Comparison of ENCODE assay signal across 18 cellular contexts in the genomic region with DNA sequence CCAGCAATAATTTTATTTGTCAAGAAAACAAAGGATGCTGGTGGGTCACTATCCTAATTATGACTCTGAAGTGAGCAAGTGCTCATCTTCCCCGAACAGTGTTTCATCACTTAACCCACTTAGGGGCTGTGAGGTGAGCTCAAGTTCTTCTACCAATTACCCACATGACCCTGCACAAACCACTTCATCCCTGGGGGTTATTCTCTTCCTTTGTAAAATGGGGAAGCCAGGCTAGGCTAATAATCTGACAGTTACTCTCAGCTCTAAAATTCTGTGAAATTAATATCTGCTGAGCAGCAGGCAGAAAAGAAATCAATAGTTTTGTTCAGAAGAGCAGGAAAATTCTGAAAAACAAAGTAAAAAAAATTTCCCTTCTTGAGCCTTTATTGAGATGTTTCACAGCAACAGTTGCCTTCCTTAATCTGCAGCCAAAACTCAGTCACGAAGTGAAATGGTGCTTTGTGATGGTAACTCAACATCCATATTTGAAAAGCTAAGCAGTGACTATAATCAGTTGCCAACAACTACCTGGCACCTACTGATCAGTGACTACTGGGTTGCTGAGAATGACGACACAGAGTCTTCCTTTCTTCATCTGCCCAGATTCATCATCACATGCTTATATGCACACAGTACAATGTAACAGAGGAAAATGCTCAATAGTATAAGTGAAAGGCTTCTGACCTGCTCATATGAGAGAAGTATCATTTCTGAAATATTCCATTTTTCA. TPM values are rescaled to one million over a fixed set of nuclear protein-coding genes. Genes with fewer than 3 reads are reported as not detected.
DNase-seq lines count a peak whose midpoint lies in the region; ATAC-seq and TF ChIP-seq lines count a peak whose summit lies in the region.
"Had no signal": no experiment of that assay in that cellular context is flagged by ENCODE, and none has a peak within 500 bp of the region (broad histone marks: within the 10 kb centered on the region; RNA-seq: fewer than 3 reads in every experiment).

No MANE protein-coding gene starts in this region.

- no peaks in the 10 kb centered on the region for H3K27me3 ChIP-seq in left ventricle myocardium inferior (ENCODE audit: low read depth)
- no peaks in the 10 kb centered on the region for H3K27me3 ChIP-seq in right atrium auricular region
- no peaks in the 10 kb centered on the region for H3K27me3 ChIP-seq in Loucy (ENCODE audit: insufficient read depth, low read length, poor library complexity, severe bottlenecking)
- H3K27me3 ChIP-seq in dorsolateral prefrontal cortex: no peaks in the 10 kb centered on the region
- H3K27me3 ChIP-seq: heart left ventricle, Peyer's patch had no signal

- H3K9me2 ChIP-seq in Loucy (replicated peaks; ENCODE audit: low read depth, low read length): no peaks in the 10 kb centered on the region

- no peaks in the 10 kb centered on the region for H3K9me3 ChIP-seq in left ventricle myocardium inferior (replicated peaks)
- no peaks in the 10 kb centered on the region for H3K9me3 ChIP-seq in right atrium auricular region
- no peaks in the 10 kb centered on the region for H3K9me3 ChIP-seq in Loucy (ENCODE audit: insufficient read depth, low read depth, low read length)
- H3K9me3 ChIP-seq: heart left ventricle, Peyer's patch had no signal

- H3K9ac ChIP-seq in Loucy (ENCODE audit: low read depth, low read length, poor library complexity, severe bottlenecking): no peak overlapping the region
- H3K9ac ChIP-seq: parathyroid adenoma had no signal

- no peak for DNase-seq in left ventricle myocardium inferior
- DNase-seq in right atrium auricular region (ENCODE audit: low spot score): no peak
- no peak for DNase-seq in dorsolateral prefrontal cortex
- peak in 1 of 49 donors; percentile 6 for DNase-seq in substantia nigra (lab: John Stamatoyannopoulos, UW)
- no peak for DNase-seq in SK-N-DZ (ENCODE audit: low spot score)
- no peak for DNase-seq in T-helper 9 cell
- DNase-seq: activated CD4-positive, alpha-beta T cell treated with anti-CD3 and anti-CD28 coated beads, Interleukin-2, amount 50 U/mL, for 1 hour; activated T-cell treated with anti-CD3 and anti-CD28 coated beads, Interleukin-2, amount 50 U/mL, for 1 hour; heart left ventricle; KG1; NCI-H1105; NCI-H774; Peyer's patch; stimulated activated CD4-positive, alpha-beta T cell treated with anti-CD3 and anti-CD28 coated beads, Interleukin-1b, Interleukin-23, amount 100 ng/mL, for 48 hours had no signal

- H3K4me1 ChIP-seq in left ventricle myocardium inferior: peaks cover 59% of the 10 kb centered on the region
- peaks cover 0 to 32% of the 10 kb centered on the region in 2 donors for H3K4me1 ChIP-seq in right atrium auricular region
- H3K4me1 ChIP-seq in Loucy (ENCODE audit: insufficient read depth, low read length, poor library complexity, severe bottlenecking): peaks cover 70% of the 10 kb centered on the region
- H3K4me1 ChIP-seq: parathyroid adenoma had no signal

- H3K27ac ChIP-seq in left ventricle myocardium inferior (replicated peaks): peak overlapping the region; percentile 17
- no peak overlapping the region for H3K27ac ChIP-seq in right atrium auricular region
- H3K27ac ChIP-seq in dorsolateral prefrontal cortex: peak overlapping the region in 48 of 59 donors; percentile 2 to 91 (median 61)
- H3K27ac ChIP-seq in substantia nigra (ENCODE audit: low read depth, low read length, poor library complexity, severe bottlenecking): peak overlapping the region; percentile 74
- H3K27ac ChIP-seq: parathyroid adenoma, Peyer's patch had no signal

- peaks cover 18% of the 10 kb centered on the region for H4K20me1 ChIP-seq in Loucy (ENCODE audit: insufficient read depth, low read length, poor library complexity, severe bottlenecking)

- no peaks in the 10 kb centered on the region for H3F3A ChIP-seq in Loucy (ENCODE audit: low read depth)

- H3K4me2 ChIP-seq in Loucy (ENCODE audit: low read depth, low read length, poor library complexity, severe bottlenecking): peak overlapping the region; percentile 41

- intact Hi-C loops in left ventricle myocardium inferior (cut with micrococcal nuclease) (no loop called here), dorsolateral prefrontal cortex (cut with DNase I) (no loop called here)

- peaks cover 53% of the 10 kb centered on the region for H3K79me2 ChIP-seq in Loucy (ENCODE audit: insufficient read depth, low read length)

- TF ChIP-seq CTCF in left ventricle myocardium inferior (IDR thresholded peaks at IDR 0.05; ENCODE audit: borderline replicate concordance) (no peak), right atrium auricular region (IDR thresholded peaks at IDR 0.05) (no peak), Loucy (conservative IDR thresholded peaks at IDR 0.05; ENCODE audit: low read length) (no peak), dorsolateral prefrontal cortex (IDR thresholded peaks at IDR 0.05 in 54 of 56, conservative IDR thresholded peaks at IDR 0.05 in 2 of 56; ENCODE audit: low read depth in 1 of 56, partially characterized antibody in 56 of 56) (no peak)

- no peak overlapping the region for H2AFZ ChIP-seq in Loucy (ENCODE audit: low read length)
- H2AFZ ChIP-seq: parathyroid adenoma had no signal

- H3K4me3 ChIP-seq in left ventricle myocardium inferior (no peak overlapping the region), right atrium auricular region (no peak overlapping the region), Loucy (ENCODE audit: low read length, poor library complexity, severe bottlenecking) (no peak overlapping the region), dorsolateral prefrontal cortex (peak overlapping the region in 6 of 59 donors; percentile 2 to 22 (median 6))
- H3K4me3 ChIP-seq: heart left ventricle, Peyer's patch had no signal

- H3K36me3 ChIP-seq in left ventricle myocardium inferior: no peaks in the 10 kb centered on the region
- H3K36me3 ChIP-seq in right atrium auricular region: no peaks in the 10 kb centered on the region
- H3K36me3 ChIP-seq in Loucy (ENCODE audit: insufficient read depth, low read length): no peaks in the 10 kb centered on the region
- H3K36me3 ChIP-seq: heart left ventricle, Peyer's patch had no signal

- ATAC-seq in HG03135 (IDR thresholded peaks at IDR 0.05; ENCODE audit: unreplicated experiment): no peak
- ATAC-seq: SK-N-SH treated with all-trans-retinoic acid at 6 μM for 48 hours had no signal

RNA-seq across cellular contexts. Expression of gene ATP8A1, which starts 24.1 kb away (rescaled TPM):
- total RNA-seq in left ventricle myocardium inferior: 19.2 TPM
- total RNA-seq in right atrium auricular region: 10 to 100 TPM; 12.5 to 25.8 TPM
- total RNA-seq in dorsolateral prefrontal cortex: 100 to 1,000 TPM in 119 of 120 experiments, 10 to 100 TPM in 1; 78.1 to 308 (median 175) TPM
- polyA plus RNA-seq in SK-N-DZ (2014; cell fraction: cytosol; rRNA removed): 27.6 and 35.1 TPM in 2 replicates
- polyA plus RNA-seq in SK-N-DZ (2014; cell fraction: nucleus; rRNA removed): 45.9 and 51.7 TPM in 2 replicates

Comparison
In these comparisons a context has a peak if more than half of its experiments do, and no peak if none do; other contexts are left out.
1. H3K27ac ChIP-seq: peak in left ventricle myocardium inferior (single experiment), dorsolateral prefrontal cortex (48 of 59) and substantia nigra (single experiment); none in right atrium auricular region (0 of 2).